21 cellular contexts compared by ENCODE assay signal in the genomic region with DNA sequence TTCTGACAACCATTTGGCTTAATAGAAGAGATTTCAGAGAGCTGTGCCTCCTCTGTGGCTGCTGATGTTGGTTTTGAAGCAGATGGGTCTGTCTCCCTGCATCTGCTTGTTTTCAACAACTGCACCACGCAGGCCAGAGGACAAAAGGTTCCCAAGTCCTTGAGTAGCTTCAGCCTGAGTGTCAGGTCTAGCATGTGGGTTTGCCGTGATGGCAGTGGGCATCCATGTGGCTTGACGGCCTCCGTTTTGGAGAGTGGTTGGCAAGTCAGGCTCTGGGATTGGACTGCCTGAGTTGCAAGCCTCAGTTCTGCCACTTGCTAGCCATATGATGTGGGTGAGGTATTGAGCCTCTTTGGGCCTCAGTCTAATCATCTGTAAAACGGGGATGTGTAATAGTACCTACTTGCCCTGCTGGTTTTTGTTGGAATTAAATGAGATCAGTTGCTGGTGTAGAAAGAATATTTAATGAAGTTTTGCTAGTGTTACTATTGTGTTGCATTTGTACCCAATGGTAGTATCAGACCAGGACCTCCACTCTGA.
"Had no signal": no experiment of that assay in that cellular context is flagged by ENCODE, and none has a peak within 500 bp of the region (broad histone marks: within the 10 kb centered on the region; RNA-seq: fewer than 3 reads in every experiment).

No MANE protein-coding gene starts in this region.

- ATAC-seq: activated CD8-positive, alpha-beta T cell treated with anti-CD3 and anti-CD28 coated beads, Interleukin-2, amount 10 ng/mL, durations not matched to agents 7 days and 5 days; activated naive CD4-positive, alpha-beta T cell treated with anti-CD3 and anti-CD28 coated beads, Interleukin-2, amount 50 U/mL, for 72 hours; naive thymus-derived CD8-positive, alpha-beta T cell; stimulated activated naive CD8-positive, alpha-beta T cell treated with anti-CD3 and anti-CD28 coated beads, Interleukin-15, amount 100 ng/mL, for 72 hours; WTC11 had no signal

- H3K4me3 ChIP-seq: sigmoid colon, testis had no signal

- H3K36me3 ChIP-seq: neutrophil, sigmoid colon had no signal

- DNase-seq: activated CD4-positive, alpha-beta T cell treated with anti-CD3 and anti-CD28 coated beads for 4 hours; activated CD8-positive, alpha-beta memory T cell treated with anti-CD3 and anti-CD28 coated beads, Interleukin-2, amount 50 U/mL, for 4 hours; activated CD8-positive, alpha-beta T cell treated with anti-CD3 and anti-CD28 coated beads, Interleukin-2, amount 10 ng/mL, durations not matched to agents 7 days and 5 days; activated gamma-delta T cell; activated T-cell treated with anti-CD3 and anti-CD28 coated beads, Interleukin-2, amount 50 U/mL, for 48 hours; amniotic stem cell; cortex of kidney; effector CD8-positive, alpha-beta T cell; foreskin fibroblast; mesenchymal stem cell; naive thymus-derived CD8-positive, alpha-beta T cell; sigmoid colon; stimulated activated CD4-positive, alpha-beta T cell treated with anti-CD3 and anti-CD28 coated beads, Interleukin-1b, Interleukin-23, amount 100 ng/mL, for 48 hours; stimulated activated naive CD8-positive, alpha-beta T cell treated with anti-CD3 and anti-CD28 coated beads, Interleukin-15, amount 100 ng/mL, for 72 hours had no signal

- H3K27ac ChIP-seq: neutrophil, testis had no signal

- H3K9me3 ChIP-seq: neutrophil, sigmoid colon, testis had no signal

- H3K9me3 Mint-ChIP-seq: activated naive CD4-positive, alpha-beta T cell treated with anti-CD3 and anti-CD28 coated beads, Interleukin-2, amount 50 U/mL, for 72 hours; naive thymus-derived CD8-positive, alpha-beta T cell; stimulated activated naive CD8-positive, alpha-beta T cell treated with anti-CD3 and anti-CD28 coated beads, Interleukin-15, amount 100 ng/mL, for 72 hours; T-helper 1 cell treated with Interleukin-12 subunit alpha and Interleukin-12 subunit beta and Interleukin-4 antibody, amounts not matched to agents 30 μg/mL and 1 μg/mL, for 36 hours had no signal

- H3K4me3 Mint-ChIP-seq: activated CD8-positive, alpha-beta T cell treated with anti-CD3 and anti-CD28 coated beads, Interleukin-2, amount 10 ng/mL, durations not matched to agents 7 days and 5 days; naive thymus-derived CD8-positive, alpha-beta T cell; stimulated activated naive CD8-positive, alpha-beta T cell treated with anti-CD3 and anti-CD28 coated beads, Interleukin-15, amount 100 ng/mL, for 72 hours; T-helper 1 cell treated with Interleukin-12 subunit alpha and Interleukin-12 subunit beta and Interleukin-4 antibody, amounts not matched to agents 30 μg/mL and 1 μg/mL, for 36 hours; WTC11 had no signal

- H3K36me3 Mint-ChIP-seq: activated naive CD4-positive, alpha-beta T cell treated with anti-CD3 and anti-CD28 coated beads, Interleukin-2, amount 50 U/mL, for 72 hours; naive thymus-derived CD8-positive, alpha-beta T cell; WTC11 had no signal

- H3K4me1 Mint-ChIP-seq: naive thymus-derived CD8-positive, alpha-beta T cell; stimulated activated naive CD8-positive, alpha-beta T cell treated with anti-CD3 and anti-CD28 coated beads, Interleukin-15, amount 100 ng/mL, for 72 hours had no signal

- FAIRE-seq: islet of Langerhans had no signal

- H3K27ac Mint-ChIP-seq: activated CD8-positive, alpha-beta T cell treated with anti-CD3 and anti-CD28 coated beads, Interleukin-2, amount 10 ng/mL, durations not matched to agents 7 days and 5 days; naive thymus-derived CD8-positive, alpha-beta T cell; progenitor cell of endocrine pancreas; stimulated activated naive CD8-positive, alpha-beta T cell treated with anti-CD3 and anti-CD28 coated beads, Interleukin-15, amount 100 ng/mL, for 72 hours; T-helper 1 cell treated with Interleukin-12 subunit alpha and Interleukin-12 subunit beta and Interleukin-4 antibody, amounts not matched to agents 30 μg/mL and 1 μg/mL, for 36 hours; WTC11 had no signal

- H3K27me3 ChIP-seq: neutrophil, sigmoid colon, testis had no signal
